Comparison of ENCODE assay signal across 18 cellular contexts in genomic region chr2:15311926-15312325, GRCh38.
DNase-seq lines count a peak whose midpoint lies in the region; ATAC-seq and TF ChIP-seq lines count a peak whose summit lies in the region.
"Had no signal": no experiment of that assay in that cellular context is flagged by ENCODE, and none has a peak within 500 bp of the region (broad histone marks: within the 10 kb centered on the region; RNA-seq: fewer than 3 reads in every experiment).

No MANE protein-coding gene starts in this region.

- H3K4me1 Mint-ChIP-seq in activated CD8-positive, alpha-beta memory T cell treated with anti-CD3 and anti-CD28 coated beads, Interleukin-2, amount 10 ng/mL, durations not matched to agents 7 days and 5 days, result peaks cover 73% of the 10 kb centered on the region
- H3K4me1 Mint-ChIP-seq in activated CD8-positive, alpha-beta T cell treated with anti-CD3 and anti-CD28 coated beads for 36 hours (ENCODE audit: low read depth), result peaks cover 44% of the 10 kb centered on the region
- peaks cover 24% of the 10 kb centered on the region for H3K4me1 Mint-ChIP-seq in nephron progenitor cell

- CTCF ChIA-PET in activated CD8-positive, alpha-beta memory T cell treated with anti-CD3 and anti-CD28 coated beads, Interleukin-2, amount 10 ng/mL, durations not matched to agents 7 days and 5 days (lab: Charles Lee), result no interaction called here
- CTCF ChIA-PET in activated CD8-positive, alpha-beta T cell treated with anti-CD3 and anti-CD28 coated beads for 36 hours (lab: Charles Lee), result no interaction called here

- no peak for DNase-seq in activated CD8-positive, alpha-beta memory T cell treated with anti-CD3 and anti-CD28 coated beads, Interleukin-2, amount 10 ng/mL, durations not matched to agents 7 days and 5 days
- DNase-seq in activated CD8-positive, alpha-beta memory T cell treated with anti-CD3 and anti-CD28 coated beads, Interleukin-2, amount 50 U/mL, for 48 hours, result no peak
- no peak for DNase-seq in activated CD8-positive, alpha-beta T cell treated with anti-CD3 and anti-CD28 coated beads for 36 hours
- no peak for DNase-seq in nephron progenitor cell
- DNase-seq in head of caudate nucleus, result no peak
- no peak for DNase-seq in glomerular visceral epithelial cell (ENCODE audit: extremely low spot score)
- no peak for DNase-seq in AML-193 (lab: John Stamatoyannopoulos, UW)
- DNase-seq: activated T-cell treated with anti-CD3 and anti-CD28 coated beads, Interleukin-2, amount 50 U/mL, for 48 hours; central memory CD4-positive, alpha-beta T cell; effector memory CD4-positive, alpha-beta T cell; NCI-H1417; NCI-H82; stimulated activated CD4-positive, alpha-beta T cell treated with anti-CD3 and anti-CD28 coated beads, Interleukin-15, amount 100 ng/mL, for 24 hours; stimulated activated naive CD4-positive, alpha-beta T cell; transverse colon had no signal

- H3K36me3 Mint-ChIP-seq in activated CD8-positive, alpha-beta memory T cell treated with anti-CD3 and anti-CD28 coated beads, Interleukin-2, amount 10 ng/mL, durations not matched to agents 7 days and 5 days, result peaks cover 58% of the 10 kb centered on the region
- H3K36me3 Mint-ChIP-seq in activated CD8-positive, alpha-beta T cell treated with anti-CD3 and anti-CD28 coated beads for 36 hours (ENCODE audit: low read depth), result peaks cover 55% of the 10 kb centered on the region
- peaks cover 65% of the 10 kb centered on the region for H3K36me3 Mint-ChIP-seq in nephron progenitor cell (ENCODE audit: low read depth)

- no peaks in the 10 kb centered on the region for H3K27me3 Mint-ChIP-seq in activated CD8-positive, alpha-beta memory T cell treated with anti-CD3 and anti-CD28 coated beads, Interleukin-2, amount 10 ng/mL, durations not matched to agents 7 days and 5 days
- no peaks in the 10 kb centered on the region for H3K27me3 Mint-ChIP-seq in activated CD8-positive, alpha-beta T cell treated with anti-CD3 and anti-CD28 coated beads for 36 hours
- no peaks in the 10 kb centered on the region for H3K27me3 Mint-ChIP-seq in nephron progenitor cell (ENCODE audit: low read depth, poor library complexity)

- H3K9me3 Mint-ChIP-seq in activated CD8-positive, alpha-beta memory T cell treated with anti-CD3 and anti-CD28 coated beads, Interleukin-2, amount 10 ng/mL, durations not matched to agents 7 days and 5 days (ENCODE audit: low read depth), result peaks cover 3% of the 10 kb centered on the region
- peaks cover 2% of the 10 kb centered on the region for H3K9me3 Mint-ChIP-seq in activated CD8-positive, alpha-beta T cell treated with anti-CD3 and anti-CD28 coated beads for 36 hours
- peaks cover 2% of the 10 kb centered on the region for H3K9me3 Mint-ChIP-seq in nephron progenitor cell

- peak overlapping the region; percentile 87 for H3K27ac Mint-ChIP-seq in activated CD8-positive, alpha-beta memory T cell treated with anti-CD3 and anti-CD28 coated beads, Interleukin-2, amount 10 ng/mL, durations not matched to agents 7 days and 5 days
- peak overlapping the region; percentile 54 for H3K27ac Mint-ChIP-seq in activated CD8-positive, alpha-beta T cell treated with anti-CD3 and anti-CD28 coated beads for 36 hours
- peak overlapping the region; percentile 57 for H3K27ac Mint-ChIP-seq in nephron progenitor cell

- POLR2A ChIA-PET in activated CD8-positive, alpha-beta T cell treated with anti-CD3 and anti-CD28 coated beads for 36 hours (lab: Charles Lee), result no interaction called here

- TF ChIP-seq CTCF in activated CD8-positive, alpha-beta T cell treated with anti-CD3 and anti-CD28 coated beads for 36 hours (IDR thresholded peaks at IDR 0.05), result no peak
- no peak for TF ChIP-seq CTCF in nephron progenitor cell (IDR thresholded peaks at IDR 0.05)

- intact Hi-C loops in activated CD8-positive, alpha-beta T cell treated with anti-CD3 and anti-CD28 coated beads for 36 hours (cut with micrococcal nuclease), result loop anchor here (10.0 kb wide), 1 partner anchor 137 kb away; no protein-coding TSS in a partner anchor
- intact Hi-C loops in head of caudate nucleus (cut with DNase I), result no loop called here

- no peak for ATAC-seq in activated CD8-positive, alpha-beta memory T cell treated with anti-CD3 and anti-CD28 coated beads, Interleukin-2, amount 10 ng/mL, durations not matched to agents 7 days and 5 days
- ATAC-seq in GM21390 (IDR thresholded peaks at IDR 0.05; ENCODE audit: unreplicated experiment), result peak; percentile 8
- ATAC-seq in activated CD8-positive, alpha-beta T cell treated with anti-CD3 and anti-CD28 coated beads for 36 hours, result no peak
- ATAC-seq: left lobe of liver, Panc1 had no signal

- H3K4me3 Mint-ChIP-seq in activated CD8-positive, alpha-beta memory T cell treated with anti-CD3 and anti-CD28 coated beads, Interleukin-2, amount 10 ng/mL, durations not matched to agents 7 days and 5 days, result peak overlapping the region; percentile 24
- H3K4me3 Mint-ChIP-seq in activated CD8-positive, alpha-beta T cell treated with anti-CD3 and anti-CD28 coated beads for 36 hours, result no peak overlapping the region
- H3K4me3 Mint-ChIP-seq in nephron progenitor cell, result no peak overlapping the region
